Comparison of ENCODE assay signal across 8 cellular contexts in genomic region chr2:69816923-69817542, GRCh38. TPM values are rescaled to one million over a fixed set of nuclear protein-coding genes. Genes with fewer than 3 reads are reported as not detected.
A peak's percentile ranks its signal among the peaks of the same experiment; 100 is the strongest.
DNase-seq lines count a peak whose midpoint lies in the region; ATAC-seq, FAIRE-seq and TF ChIP-seq lines count a peak whose summit lies in the region.

No MANE protein-coding gene starts in this region.

- intact Hi-C loops in colonic mucosa (cut with DNase I) = loop anchor here (2.0 to 10.0 kb wide), 2 partner anchors 92 to 252 kb away; no protein-coding TSS in a partner anchor
- intact Hi-C loops in lower leg skin (cut with DNase I; ENCODE audit: low total_unique reads) = loop anchor here (5.0 kb wide), 1 partner anchor 75 kb away; the partner anchor contains the start of gene ANXA4

- FAIRE-seq in D721Med (lab: Jason Lieb, UNC) = peak; percentile 29

- H3K27me3 ChIP-seq in colonic mucosa = no peaks in the 10 kb centered on the region

- TF ChIP-seq CTCF in D721Med (IDR thresholded peaks at IDR 0.05; ENCODE audit: insufficient read depth, missing control alignments) = peak; percentile 81
- peak; percentile 96 for TF ChIP-seq CTCF in colonic mucosa (IDR thresholded peaks at IDR 0.05)
- TF ChIP-seq CTCF in lower leg skin (IDR thresholded peaks at IDR 0.05) = peak in 1 of 3 donors; percentile 96

- peaks cover 15% of the 10 kb centered on the region for H3K36me3 ChIP-seq in colonic mucosa

- DNase-seq in D721Med (ENCODE audit: insufficient read length, low spot score) = no peak
- peak; percentile 12 for DNase-seq in NCI-H524 treated with DMSO at 0.1 percent for 48 hours (lab: John Stamatoyannopoulos, UW)
- DNase-seq in activated CD4-positive, alpha-beta T cell treated with anti-CD3 and anti-CD28 coated beads for 4 hours = peak; percentile 58 to 75
- DNase-seq in colonic mucosa = peak; percentile 86
- DNase-seq in lower leg skin (ENCODE audit: low spot score in 2 of 2) = peak; percentile 92
- peak; percentile 41 to 66 (median 60) for DNase-seq in stimulated activated CD4-positive, alpha-beta T cell treated with anti-CD3 and anti-CD28 coated beads, TNF-alpha, amount 100 ng/mL, for 48 hours (ENCODE audit: low read depth in 3 of 3)
- no peak for DNase-seq in GOT3 (lab: John Stamatoyannopoulos, UW)

- H3K4me3 ChIP-seq in colonic mucosa (no peak overlapping the region), lower leg skin (ENCODE audit: low read depth, poor library complexity, severe bottlenecking) (no peak overlapping the region)

- H3K4me1 ChIP-seq in colonic mucosa = no peaks in the 10 kb centered on the region

- WGBS in lower leg skin, 2 donors = 19 to 21% methylated on average over 3 of the region's 3 CpGs

- ATAC-seq in HG03103 (IDR thresholded peaks at IDR 0.05; ENCODE audit: low read depth, unreplicated experiment) = peak; percentile 61

- TF ChIP-seq POLR2A in lower leg skin (IDR thresholded peaks at IDR 0.05) = no peak

- no peak overlapping the region for H3K9ac ChIP-seq in colonic mucosa (ENCODE audit: low read depth in 2 of 2, low read length in 2 of 2)

- no peaks in the 10 kb centered on the region for H3K9me3 ChIP-seq in colonic mucosa

- no peak overlapping the region for H3K27ac ChIP-seq in colonic mucosa

RNA-seq across cellular contexts. Expression of gene GMCL1, which starts 12.4 kb away (rescaled TPM):
- total RNA-seq in colonic mucosa (10 to 100 TPM; 20.3 to 20.4 TPM), lower leg skin (10 to 100 TPM; 10.2 to 15.6 (median 12.1) TPM)

Comparison
In these comparisons a context has a peak if more than half of its experiments do, and no peak if none do; other contexts are left out.
1. DNase-seq: peak in NCI-H524 treated with DMSO at 0.1 percent for 48 hours (single experiment), activated CD4-positive, alpha-beta T cell treated with anti-CD3 and anti-CD28 coated beads for 4 hours (2 of 2), colonic mucosa (single experiment), lower leg skin (2 of 2) and stimulated activated CD4-positive, alpha-beta T cell treated with anti-CD3 and anti-CD28 coated beads, TNF-alpha, amount 100 ng/mL, for 48 hours (3 of 3); none in D721Med (single experiment) and GOT3 (single experiment).